ENCODE assay signal across 7 cellular contexts in genomic region chr1:234956821-234957329, GRCh38.
A peak's percentile ranks its signal among the peaks of the same experiment; 100 is the strongest.
DNase-seq lines count a peak whose midpoint lies in the region; TF ChIP-seq lines count a peak whose summit lies in the region.

No MANE protein-coding gene starts in this region.

- H3K14ac ChIP-seq in neuronal stem cell (ENCODE audit: low read length) = no peak overlapping the region

- peaks cover 25% of the 10 kb centered on the region for H3F3A ChIP-seq in GM23248 (ENCODE audit: insufficient read depth)

- H2BK15ac ChIP-seq in neuronal stem cell (ENCODE audit: low read length) = no peak overlapping the region

- no peak overlapping the region for H2AK5ac ChIP-seq in neuronal stem cell (ENCODE audit: low read depth, low read length)

- no peak for DNase-seq in GM23248
- peak; percentile 90 for DNase-seq in NCI-H1436 (lab: John Stamatoyannopoulos, UW)
- peak; percentile 51 for DNase-seq in neuronal stem cell (ENCODE audit: low spot score)
- DNase-seq in kidney tubule cell (ENCODE audit: low spot score) = no peak
- no peak for DNase-seq in NK-92 (lab: John Stamatoyannopoulos, UW; ENCODE audit: unreplicated experiment)
- no peak for DNase-seq in SKM-1 treated with dmso at 0.1 percent for 144 hours (lab: John Stamatoyannopoulos, UW; ENCODE audit: unreplicated experiment)

- H3K9ac ChIP-seq in GM23248 = no peak overlapping the region
- H3K9ac ChIP-seq in neuronal stem cell (ENCODE audit: low read depth, low read length, poor library complexity) = no peak overlapping the region

- H3K27me3 ChIP-seq in GM23248 (replicated peaks; ENCODE audit: insufficient read depth) (no peaks in the 10 kb centered on the region), neuronal stem cell (ENCODE audit: control insufficient read depth in 3 of 3, insufficient read depth in 3 of 3, low read depth in 1 of 3, low read length in 3 of 3) (no peaks in the 10 kb centered on the region)

- peaks cover 81% of the 10 kb centered on the region for H3K4me1 Mint-ChIP-seq in brain

- no peak overlapping the region for H3K23ac ChIP-seq in neuronal stem cell (ENCODE audit: low read depth, low read length, poor library complexity)

- no peaks in the 10 kb centered on the region for H4K20me1 ChIP-seq in GM23248 (ENCODE audit: insufficient read depth)

- no peak overlapping the region for H3K4me3 ChIP-seq in GM23248
- no peak overlapping the region for H3K4me3 ChIP-seq in neuronal stem cell (ENCODE audit: low read length in 2 of 2)

- H2BK12ac ChIP-seq in neuronal stem cell (ENCODE audit: low read length) = no peak overlapping the region

- H3K9me3 Mint-ChIP-seq in brain = peaks cover 0 to 7% (median 2%) of the 10 kb centered on the region in 5 experiments

- H2BK120ac ChIP-seq in neuronal stem cell (ENCODE audit: low read depth, low read length) = no peak overlapping the region

- peaks cover 27% of the 10 kb centered on the region for H3K27me3 Mint-ChIP-seq in brain

- H4K8ac ChIP-seq in neuronal stem cell (ENCODE audit: low read depth, low read length) = no peak overlapping the region

- peak overlapping the region in 4 of 5 experiments; percentile 76 to 94 (median 94) for H3K27ac Mint-ChIP-seq in brain

- no peaks in the 10 kb centered on the region for H3K9me2 ChIP-seq in GM23248 (ENCODE audit: insufficient read depth)

- no peak overlapping the region for H2AFZ ChIP-seq in GM23248
- no peak overlapping the region for H2AFZ ChIP-seq in neuronal stem cell (ENCODE audit: low read length)

- H3K18ac ChIP-seq in neuronal stem cell (ENCODE audit: low read length) = no peak overlapping the region

- no peaks in the 10 kb centered on the region for H3K36me3 Mint-ChIP-seq in brain

- H3K9me3 ChIP-seq in GM23248 (ENCODE audit: low read depth) (no peaks in the 10 kb centered on the region), neuronal stem cell (replicated peaks in 1 of 2; ENCODE audit: control insufficient read depth in 2 of 2, insufficient read depth in 1 of 2, low read depth in 1 of 2, low read length in 2 of 2) (peaks cover 0 to 5% of the 10 kb centered on the region in 2 donors)

- TF ChIP-seq CTCF in brain (conservative IDR thresholded peaks at IDR 0.05) = no peak

- peak overlapping the region; percentile 1 for H3K4me2 ChIP-seq in GM23248 (ENCODE audit: unreplicated experiment)
- H3K4me2 ChIP-seq in neuronal stem cell (ENCODE audit: insufficient read depth, low read length, poor library complexity, severe bottlenecking) = no peak overlapping the region

- WGBS in GM23248 (ENCODE audit: low coverage in 1 of 2, low lambda C conversion rate in 2 of 2, missing lambda C conversion rate in 2 of 2), 2 experiments = 84 to 88% methylated on average over 11 of the region's 11 CpGs
- WGBS in neuronal stem cell (ENCODE audit: extremely low coverage in 2 of 2, insufficient read length in 2 of 2, insufficient replicate concordance in 1 of 2), 2 donors = no CpG with 5 or more reads among the region's 11 CpGs

- H3K27ac ChIP-seq in GM23248 (no peak overlapping the region), neuronal stem cell (replicated peaks; ENCODE audit: low read length) (peak overlapping the region; percentile 89)

- no peak overlapping the region for H4K91ac ChIP-seq in neuronal stem cell (ENCODE audit: low read depth, low read length, poor library complexity)

- H3K4me1 ChIP-seq in GM23248 (ENCODE audit: insufficient read depth) (peaks cover 39% of the 10 kb centered on the region), neuronal stem cell (ENCODE audit: control insufficient read depth in 2 of 2, insufficient read depth in 1 of 2, low read depth in 1 of 2, low read length in 2 of 2) (peaks cover 34 to 66% of the 10 kb centered on the region in 2 donors)

- no peaks in the 10 kb centered on the region for H3K36me3 ChIP-seq in GM23248 (ENCODE audit: low read depth)
- H3K36me3 ChIP-seq in neuronal stem cell (replicated peaks in 1 of 2; ENCODE audit: control insufficient read depth in 2 of 2, insufficient read depth in 2 of 2, low read length in 2 of 2) = no peaks in the 10 kb centered on the region

- H3K4me3 Mint-ChIP-seq in brain = peak overlapping the region in 3 of 5 experiments; percentile 7 to 35 (median 11)

- no peak overlapping the region for H3K4ac ChIP-seq in neuronal stem cell (ENCODE audit: low read length)

- H3K79me2 ChIP-seq in GM23248 (ENCODE audit: insufficient read depth) = no peaks in the 10 kb centered on the region

- no peaks in the 10 kb centered on the region for H3K79me1 ChIP-seq in neuronal stem cell (ENCODE audit: low read depth, low read length)

- H2BK5ac ChIP-seq in neuronal stem cell (ENCODE audit: low read length) = no peak overlapping the region

- in situ Hi-C loops in GM23248 (cut with MboI) = no loop called here

Comparison
In these comparisons a context has a peak if more than half of its experiments do, and no peak if none do; other contexts are left out.
1. DNase-seq: peak in NCI-H1436 (single experiment) and neuronal stem cell (single experiment); none in GM23248 (single experiment), kidney tubule cell (single experiment), NK-92 (single experiment) and SKM-1 treated with dmso at 0.1 percent for 144 hours (single experiment).